1 cellular context compared by ENCODE assay signal in the genomic region with DNA sequence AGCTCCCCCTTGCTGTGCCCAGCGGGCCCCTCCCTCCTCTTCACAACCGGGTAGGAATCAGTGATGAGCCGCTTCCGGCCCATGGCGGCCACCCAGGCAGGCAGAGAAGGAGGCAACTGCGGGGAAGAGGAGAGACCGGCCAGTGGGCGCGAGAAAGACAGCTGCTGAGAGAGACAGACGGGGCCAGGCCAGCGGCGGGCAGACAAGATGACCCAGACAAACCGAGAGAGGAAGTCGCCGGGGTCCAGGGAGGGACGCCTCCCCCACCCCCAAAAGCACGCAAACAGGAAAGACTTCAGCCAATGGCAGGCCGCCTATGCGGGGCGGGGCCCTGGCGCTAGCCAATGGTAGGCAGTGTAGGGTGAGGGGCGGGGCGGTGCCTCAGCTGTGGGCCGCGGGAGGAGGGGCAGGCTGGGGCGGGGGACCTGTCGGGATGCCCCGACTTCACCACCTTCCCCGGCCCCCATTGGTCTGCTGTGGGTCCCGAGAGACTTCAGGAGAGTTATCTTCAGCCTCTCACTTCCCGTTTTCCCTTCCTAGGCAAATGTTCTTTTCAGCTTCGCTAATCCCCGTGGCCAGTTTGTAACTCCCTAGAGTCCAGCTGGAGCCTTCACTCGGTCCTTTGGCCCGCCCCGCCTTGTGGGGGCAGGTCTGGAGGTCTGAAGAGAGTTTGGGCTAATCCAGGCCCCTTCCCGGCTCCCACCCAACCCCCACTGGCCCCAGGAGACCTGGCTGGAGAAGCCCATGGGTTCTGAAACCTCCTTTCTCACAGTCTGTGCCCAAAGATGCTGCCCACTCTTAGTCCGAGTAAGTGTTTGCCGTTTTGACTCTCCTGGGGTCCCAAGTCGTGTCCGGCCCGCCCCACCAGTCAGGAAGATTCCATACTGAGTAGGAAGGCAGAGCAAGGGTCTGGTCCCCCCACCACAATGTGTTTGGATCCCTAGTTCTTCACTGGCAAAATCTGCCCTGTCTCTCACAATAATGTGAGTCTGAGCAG.
A peak's percentile ranks its signal among the peaks of the same experiment; 100 is the strongest.
TF ChIP-seq lines count a peak whose summit lies in the region.

A gene (minus strand): TSS at position 230 of the 997 bp plus-strand sequence. CDS start 147 bp downstream, at position 83.

TF ChIP-seq in A549, 52 proteins besides CTCF, POLR2A, EP300 and RAD21 (continued from another document):
- TF ChIP-seq, protein P1, sequence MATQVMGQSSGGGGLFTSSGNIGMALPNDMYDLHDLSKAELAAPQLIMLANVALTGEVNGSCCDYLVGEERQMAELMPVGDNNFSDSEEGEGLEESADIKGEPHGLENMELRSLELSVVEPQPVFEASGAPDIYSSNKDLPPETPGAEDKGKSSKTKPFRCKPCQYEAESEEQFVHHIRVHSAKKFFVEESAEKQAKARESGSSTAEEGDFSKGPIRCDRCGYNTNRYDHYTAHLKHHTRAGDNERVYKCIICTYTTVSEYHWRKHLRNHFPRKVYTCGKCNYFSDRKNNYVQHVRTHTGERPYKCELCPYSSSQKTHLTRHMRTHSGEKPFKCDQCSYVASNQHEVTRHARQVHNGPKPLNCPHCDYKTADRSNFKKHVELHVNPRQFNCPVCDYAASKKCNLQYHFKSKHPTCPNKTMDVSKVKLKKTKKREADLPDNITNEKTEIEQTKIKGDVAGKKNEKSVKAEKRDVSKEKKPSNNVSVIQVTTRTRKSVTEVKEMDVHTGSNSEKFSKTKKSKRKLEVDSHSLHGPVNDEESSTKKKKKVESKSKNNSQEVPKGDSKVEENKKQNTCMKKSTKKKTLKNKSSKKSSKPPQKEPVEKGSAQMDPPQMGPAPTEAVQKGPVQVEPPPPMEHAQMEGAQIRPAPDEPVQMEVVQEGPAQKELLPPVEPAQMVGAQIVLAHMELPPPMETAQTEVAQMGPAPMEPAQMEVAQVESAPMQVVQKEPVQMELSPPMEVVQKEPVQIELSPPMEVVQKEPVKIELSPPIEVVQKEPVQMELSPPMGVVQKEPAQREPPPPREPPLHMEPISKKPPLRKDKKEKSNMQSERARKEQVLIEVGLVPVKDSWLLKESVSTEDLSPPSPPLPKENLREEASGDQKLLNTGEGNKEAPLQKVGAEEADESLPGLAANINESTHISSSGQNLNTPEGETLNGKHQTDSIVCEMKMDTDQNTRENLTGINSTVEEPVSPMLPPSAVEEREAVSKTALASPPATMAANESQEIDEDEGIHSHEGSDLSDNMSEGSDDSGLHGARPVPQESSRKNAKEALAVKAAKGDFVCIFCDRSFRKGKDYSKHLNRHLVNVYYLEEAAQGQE (IDR thresholded peaks at IDR 0.05): no peak; the same call in none of the 2 replicates
- TF ChIP-seq MYC (IDR thresholded peaks at IDR 0.05; ENCODE audit: borderline replicate concordance, low read length) (no peak), ZFP36 (IDR thresholded peaks at IDR 0.05; ENCODE audit: borderline replicate concordance, partially characterized antibody) (no peak), SREBF2 (IDR thresholded peaks at IDR 0.05) (no peak), BHLHE40 (IDR thresholded peaks at IDR 0.05; ENCODE audit: low read depth, low read length) (no peak), TFCP2L1 (CRISPR knock-in tag; IDR thresholded peaks at IDR 0.05) (no peak), MAZ (IDR thresholded peaks at IDR 0.05; ENCODE audit: borderline replicate concordance, low read depth, low read length) (peak; percentile 43; the same call in 1 of the 2 replicates), CBX2 (IDR thresholded peaks at IDR 0.05; ENCODE audit: borderline replicate concordance, low read depth) (no peak), CHD4 (IDR thresholded peaks at IDR 0.05; ENCODE audit: borderline replicate concordance) (no peak), ZSCAN20 (CRISPR knock-in tag; IDR thresholded peaks at IDR 0.05) (no peak), RARB (CRISPR knock-in tag; IDR thresholded peaks at IDR 0.05) (no peak; the same call in 1 of the 2 replicates), RFX5 (IDR thresholded peaks at IDR 0.05) (peak; percentile 44; the same call in 1 of the 2 replicates), NPAS2 (CRISPR knock-in tag; IDR thresholded peaks at IDR 0.05; ENCODE audit: borderline replicate concordance) (no peak), EHMT2 (IDR thresholded peaks at IDR 0.05; ENCODE audit: low read depth) (no peak), GATA3 (IDR thresholded peaks at IDR 0.05; ENCODE audit: borderline replicate concordance) (peak; percentile 17; the same call in 1 of the 2 replicates), CEBPB (IDR thresholded peaks at IDR 0.05) (no peak; a peak in 1 of 4 replicates), ZC3H11A (IDR thresholded peaks at IDR 0.05) (no peak), POLR2AphosphoS2 (conservative IDR thresholded peaks at IDR 0.05; ENCODE audit: low read length) (no peak), SMC3 (IDR thresholded peaks at IDR 0.05) (no peak), HOXA7 (CRISPR knock-in tag; IDR thresholded peaks at IDR 0.05) (0 out of 2 replicates have a peak, but pooled peaks have one; percentile 43), FOXS1 (CRISPR knock-in tag; IDR thresholded peaks at IDR 0.05) (no peak), HOXB13 (CRISPR knock-in tag; IDR thresholded peaks at IDR 0.05; ENCODE audit: low read depth) (no peak), RNF2 (IDR thresholded peaks at IDR 0.05; ENCODE audit: borderline replicate concordance, low read depth) (no peak), ESRRA (IDR thresholded peaks at IDR 0.05; ENCODE audit: borderline replicate concordance, low read length) (no peak)
- TF ChIP-seq, protein P2, sequence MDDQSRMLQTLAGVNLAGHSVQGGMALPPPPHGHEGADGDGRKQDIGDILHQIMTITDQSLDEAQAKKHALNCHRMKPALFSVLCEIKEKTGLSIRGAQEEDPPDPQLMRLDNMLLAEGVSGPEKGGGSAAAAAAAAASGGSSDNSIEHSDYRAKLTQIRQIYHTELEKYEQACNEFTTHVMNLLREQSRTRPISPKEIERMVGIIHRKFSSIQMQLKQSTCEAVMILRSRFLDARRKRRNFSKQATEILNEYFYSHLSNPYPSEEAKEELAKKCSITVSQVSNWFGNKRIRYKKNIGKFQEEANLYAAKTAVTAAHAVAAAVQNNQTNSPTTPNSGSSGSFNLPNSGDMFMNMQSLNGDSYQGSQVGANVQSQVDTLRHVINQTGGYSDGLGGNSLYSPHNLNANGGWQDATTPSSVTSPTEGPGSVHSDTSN (IDR thresholded peaks at IDR 0.05): no peak; the same call in 1 of the 2 replicates
- TF ChIP-seq, protein P3, sequence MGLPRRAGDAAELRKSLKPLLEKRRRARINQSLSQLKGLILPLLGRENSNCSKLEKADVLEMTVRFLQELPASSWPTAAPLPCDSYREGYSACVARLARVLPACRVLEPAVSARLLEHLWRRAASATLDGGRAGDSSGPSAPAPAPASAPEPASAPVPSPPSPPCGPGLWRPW (IDR thresholded peaks at IDR 0.05): no peak
- TF ChIP-seq, protein P4, sequence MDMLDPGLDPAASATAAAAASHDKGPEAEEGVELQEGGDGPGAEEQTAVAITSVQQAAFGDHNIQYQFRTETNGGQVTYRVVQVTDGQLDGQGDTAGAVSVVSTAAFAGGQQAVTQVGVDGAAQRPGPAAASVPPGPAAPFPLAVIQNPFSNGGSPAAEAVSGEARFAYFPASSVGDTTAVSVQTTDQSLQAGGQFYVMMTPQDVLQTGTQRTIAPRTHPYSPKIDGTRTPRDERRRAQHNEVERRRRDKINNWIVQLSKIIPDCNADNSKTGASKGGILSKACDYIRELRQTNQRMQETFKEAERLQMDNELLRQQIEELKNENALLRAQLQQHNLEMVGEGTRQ (IDR thresholded peaks at IDR 0.05): no peak
- TF ChIP-seq, protein P5, sequence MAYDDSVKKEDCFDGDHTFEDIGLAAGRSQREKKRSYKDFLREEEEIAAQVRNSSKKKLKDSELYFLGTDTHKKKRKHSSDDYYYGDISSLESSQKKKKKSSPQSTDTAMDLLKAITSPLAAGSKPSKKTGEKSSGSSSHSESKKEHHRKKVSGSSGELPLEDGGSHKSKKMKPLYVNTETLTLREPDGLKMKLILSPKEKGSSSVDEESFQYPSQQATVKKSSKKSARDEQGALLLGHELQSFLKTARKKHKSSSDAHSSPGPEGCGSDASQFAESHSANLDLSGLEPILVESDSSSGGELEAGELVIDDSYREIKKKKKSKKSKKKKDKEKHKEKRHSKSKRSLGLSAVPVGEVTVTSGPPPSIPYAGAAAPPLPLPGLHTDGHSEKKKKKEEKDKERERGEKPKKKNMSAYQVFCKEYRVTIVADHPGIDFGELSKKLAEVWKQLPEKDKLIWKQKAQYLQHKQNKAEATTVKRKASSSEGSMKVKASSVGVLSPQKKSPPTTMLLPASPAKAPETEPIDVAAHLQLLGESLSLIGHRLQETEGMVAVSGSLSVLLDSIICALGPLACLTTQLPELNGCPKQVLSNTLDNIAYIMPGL (CRISPR knock-in tag; IDR thresholded peaks at IDR 0.05; ENCODE audit: borderline replicate concordance): no peak
